ENCODE assay signal across 9 cellular contexts in genomic region chr22:16601437-16602223, GRCh38. TPM values are rescaled to one million over a fixed set of nuclear protein-coding genes. Genes with fewer than 3 reads are reported as not detected.
DNase-seq lines count a peak whose midpoint lies in the region; ATAC-seq and TF ChIP-seq lines count a peak whose summit lies in the region.
"Had no signal": no experiment of that assay in that cellular context is flagged by ENCODE, and none has a peak within 500 bp of the region (broad histone marks: within the 10 kb centered on the region; RNA-seq: fewer than 3 reads in every experiment).

No MANE protein-coding gene starts in this region.

- TF ChIP-seq CTCF in fibroblast of pulmonary artery (IDR thresholded peaks at IDR 0.05; ENCODE audit: low read length, missing control alignments): no peak
- TF ChIP-seq CTCF in psoas muscle (IDR thresholded peaks at IDR 0.05): no peak
- TF ChIP-seq CTCF in Caco-2 (IDR thresholded peaks at IDR 0.05; ENCODE audit: insufficient read depth in 1 of 2, low read depth in 1 of 2, low read length in 1 of 2, severe bottlenecking in 1 of 2, unreplicated experiment in 1 of 2): no peak

- H3K27me3 Mint-ChIP-seq in Caco-2 (ENCODE audit: insufficient read depth, unreplicated experiment): no peaks in the 10 kb centered on the region

- intact Hi-C loops in psoas muscle (cut with DNase I) (no loop called here), Caco-2 (cut with micrococcal nuclease; ENCODE audit: unreplicated experiment) (no loop called here)

- peak overlapping the region; percentile 74 to 88 (median 78); a peak in 21 of 22 replicates for H3K4me2 ChIP-seq in BLaER1 treated with 17β-estradiol and CSF1 and Interleukin-3, amounts not matched to agents 10 nM and 100 nM

- H3K27ac Mint-ChIP-seq in Caco-2 (ENCODE audit: unreplicated experiment): no peak overlapping the region

- no peak overlapping the region for H3K4me3 Mint-ChIP-seq in Caco-2 (ENCODE audit: unreplicated experiment)

- peaks cover 3 to 15% (median 11%) of the 10 kb centered on the region in 10 experiments; a peak in 11 of 20 replicates for H3K4me1 ChIP-seq in BLaER1 treated with 17β-estradiol and CSF1 and Interleukin-3, amounts not matched to agents 10 nM and 100 nM
- no peaks in the 10 kb centered on the region for H3K4me1 ChIP-seq in SJSA1 (replicated peaks)
- H3K4me1 ChIP-seq in psoas muscle: no peaks in the 10 kb centered on the region
- H3K4me1 ChIP-seq in Caco-2: no peaks in the 10 kb centered on the region

- H3K27ac ChIP-seq in BLaER1 treated with 17β-estradiol and CSF1 and Interleukin-3, amounts not matched to agents 10 nM and 100 nM: peak overlapping the region; percentile 70 to 88 (median 80)
- no peak overlapping the region for H3K27ac ChIP-seq in SJSA1
- peak overlapping the region; percentile 79 for H3K27ac ChIP-seq in psoas muscle

- no peaks in the 10 kb centered on the region for H3K4me1 Mint-ChIP-seq in Caco-2 (ENCODE audit: low read depth, unreplicated experiment)

- DNase-seq in SJSA1 (ENCODE audit: low read depth in 1 of 2, low spot score in 2 of 2) (no peak), fibroblast of pulmonary artery (ENCODE audit: low read depth) (peak; percentile 1), psoas muscle (peak in 1 of 2 donors; percentile 39), NCI-H1694 treated with DMSO at 0.1 percent for 48 hours (lab: John Stamatoyannopoulos, UW) (no peak), kidney glomerular epithelial cell (lab: John Stamatoyannopoulos, UW) (no peak), occipital lobe (lab: John Stamatoyannopoulos, UW) (no peak), Caco-2 (no peak)

- H3K9ac ChIP-seq in BLaER1 treated with 17β-estradiol and CSF1 and Interleukin-3, amounts not matched to agents 10 nM and 100 nM: peak overlapping the region; percentile 79 to 87 (median 85)

- peaks cover 0 to 7% (median 0%) of the 10 kb centered on the region in 11 experiments; a peak in 4 of 22 replicates for H3K9me3 ChIP-seq in BLaER1 treated with 17β-estradiol and CSF1 and Interleukin-3, amounts not matched to agents 10 nM and 100 nM (replicated peaks in 1 of 11)
- H3K9me3 ChIP-seq in SJSA1 (replicated peaks) (no peaks in the 10 kb centered on the region), psoas muscle (no peaks in the 10 kb centered on the region), Caco-2 (no peaks in the 10 kb centered on the region)

- H3K36me3 Mint-ChIP-seq in Caco-2 (ENCODE audit: insufficient read depth, unreplicated experiment): no peaks in the 10 kb centered on the region

- H3K9me3 Mint-ChIP-seq in Caco-2 (ENCODE audit: unreplicated experiment): no peaks in the 10 kb centered on the region

- WGBS in psoas muscle, 3 donors: 1% methylated on average over 35 to 94 of the region's 100 CpGs

- BruUV-seq in Caco-2 (replicated peaks; lab: Mats Ljungman, UMichigan): no TSS peak

- ATAC-seq in psoas muscle: peak; percentile 27 to 51 (median 44)

- peak overlapping the region; percentile 67 to 76 (median 72) for H3K4me3 ChIP-seq in BLaER1 treated with 17β-estradiol and CSF1 and Interleukin-3, amounts not matched to agents 10 nM and 100 nM
- peak overlapping the region; percentile 28 for H3K4me3 ChIP-seq in SJSA1
- peak overlapping the region; percentile 22 for H3K4me3 ChIP-seq in fibroblast of pulmonary artery (replicated peaks; ENCODE audit: low read depth, low read length)
- H3K4me3 ChIP-seq in psoas muscle: peak overlapping the region; percentile 65
- H3K4me3 ChIP-seq in Caco-2 (ENCODE audit: low read depth, low read length): no peak overlapping the region

- H3K27me3 ChIP-seq in BLaER1 treated with 17β-estradiol and CSF1 and Interleukin-3, amounts not matched to agents 10 nM and 100 nM: peaks cover 36 to 59% (median 55%) of the 10 kb centered on the region in 11 experiments
- H3K27me3 ChIP-seq in SJSA1 (replicated peaks): no peaks in the 10 kb centered on the region
- peaks cover 0 to 31% (median 4%) of the 10 kb centered on the region in 3 donors for H3K27me3 ChIP-seq in psoas muscle (ENCODE audit: insufficient read depth in 3 of 3, low read length in 2 of 3)
- H3K27me3 ChIP-seq in Caco-2 (replicated peaks; ENCODE audit: control insufficient read depth, insufficient read depth, low read length): no peaks in the 10 kb centered on the region

- POLR2A ChIA-PET in Caco-2 (lab: Charles Lee): no interaction called here

- no peaks in the 10 kb centered on the region for H3K36me3 ChIP-seq in BLaER1 treated with 17β-estradiol and CSF1 and Interleukin-3, amounts not matched to agents 10 nM and 100 nM
- no peaks in the 10 kb centered on the region for H3K36me3 ChIP-seq in SJSA1
- H3K36me3 ChIP-seq in psoas muscle (ENCODE audit: insufficient read depth in 1 of 2, low read depth in 1 of 2): no peaks in the 10 kb centered on the region
- H3K36me3 ChIP-seq in Caco-2 (ENCODE audit: control insufficient read depth, insufficient read depth, low read length): no peaks in the 10 kb centered on the region

- H4K20me1 ChIP-seq in BLaER1 treated with 17β-estradiol and CSF1 and Interleukin-3, amounts not matched to agents 10 nM and 100 nM: peaks cover 0 to 25% (median 15%) of the 10 kb centered on the region in 11 experiments; a peak in 14 of 22 replicates

- CTCF ChIA-PET in Caco-2 (lab: Charles Lee): no interaction called here

RNA-seq across cellular contexts. Expression of gene CCT8L2, which starts 9.0 kb away (rescaled TPM):
- total RNA-seq in SJSA1 (2014; rRNA removed; shearing (Covaris generic)): not detected in 2 replicates
- total RNA-seq in psoas muscle (not detected), occipital lobe (not detected), Caco-2 (2022) (not detected in 2 replicates)
- under 1 TPM in 1 of 3 donors, not detected in 2; 0.04 TPM for polyA plus RNA-seq in psoas muscle
- total RNA-seq: HT-29 had no signal
